1 cellular context compared by ENCODE assay signal in the genomic region with DNA sequence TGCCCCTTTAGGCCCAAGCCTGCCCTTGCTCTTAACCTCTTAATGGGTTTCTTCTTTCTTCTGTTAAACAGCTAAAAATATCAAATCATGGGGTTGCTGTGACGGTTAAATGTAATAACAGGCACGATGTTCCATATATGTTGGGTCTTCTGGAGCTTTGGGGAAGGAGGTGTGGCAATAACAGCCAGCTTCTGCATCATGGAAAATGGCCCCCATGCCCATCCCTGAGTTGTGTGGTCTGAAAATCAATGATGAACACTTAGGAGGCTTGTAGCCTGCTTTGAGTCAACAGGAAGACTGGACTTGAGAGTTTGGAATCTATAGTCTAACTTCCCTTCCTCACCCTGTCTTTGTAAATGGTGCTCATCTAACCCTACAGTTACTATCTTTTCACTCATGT.
TF ChIP-seq lines count a peak whose summit lies in the region.

No MANE protein-coding gene starts in this region.

TF ChIP-seq in GM23338, 12 proteins besides CTCF, POLR2A, EP300 and RAD21 (continued from another document):
- TF ChIP-seq, protein P1, sequence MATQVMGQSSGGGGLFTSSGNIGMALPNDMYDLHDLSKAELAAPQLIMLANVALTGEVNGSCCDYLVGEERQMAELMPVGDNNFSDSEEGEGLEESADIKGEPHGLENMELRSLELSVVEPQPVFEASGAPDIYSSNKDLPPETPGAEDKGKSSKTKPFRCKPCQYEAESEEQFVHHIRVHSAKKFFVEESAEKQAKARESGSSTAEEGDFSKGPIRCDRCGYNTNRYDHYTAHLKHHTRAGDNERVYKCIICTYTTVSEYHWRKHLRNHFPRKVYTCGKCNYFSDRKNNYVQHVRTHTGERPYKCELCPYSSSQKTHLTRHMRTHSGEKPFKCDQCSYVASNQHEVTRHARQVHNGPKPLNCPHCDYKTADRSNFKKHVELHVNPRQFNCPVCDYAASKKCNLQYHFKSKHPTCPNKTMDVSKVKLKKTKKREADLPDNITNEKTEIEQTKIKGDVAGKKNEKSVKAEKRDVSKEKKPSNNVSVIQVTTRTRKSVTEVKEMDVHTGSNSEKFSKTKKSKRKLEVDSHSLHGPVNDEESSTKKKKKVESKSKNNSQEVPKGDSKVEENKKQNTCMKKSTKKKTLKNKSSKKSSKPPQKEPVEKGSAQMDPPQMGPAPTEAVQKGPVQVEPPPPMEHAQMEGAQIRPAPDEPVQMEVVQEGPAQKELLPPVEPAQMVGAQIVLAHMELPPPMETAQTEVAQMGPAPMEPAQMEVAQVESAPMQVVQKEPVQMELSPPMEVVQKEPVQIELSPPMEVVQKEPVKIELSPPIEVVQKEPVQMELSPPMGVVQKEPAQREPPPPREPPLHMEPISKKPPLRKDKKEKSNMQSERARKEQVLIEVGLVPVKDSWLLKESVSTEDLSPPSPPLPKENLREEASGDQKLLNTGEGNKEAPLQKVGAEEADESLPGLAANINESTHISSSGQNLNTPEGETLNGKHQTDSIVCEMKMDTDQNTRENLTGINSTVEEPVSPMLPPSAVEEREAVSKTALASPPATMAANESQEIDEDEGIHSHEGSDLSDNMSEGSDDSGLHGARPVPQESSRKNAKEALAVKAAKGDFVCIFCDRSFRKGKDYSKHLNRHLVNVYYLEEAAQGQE (IDR thresholded peaks at IDR 0.05; ENCODE audit: unreplicated experiment): no peak
- TF ChIP-seq STAT1 (IDR thresholded peaks at IDR 0.05; ENCODE audit: unreplicated experiment) (no peak), EZH2 (IDR thresholded peaks at IDR 0.05; ENCODE audit: low read depth, unreplicated experiment) (no peak), EZH2phosphoT487 (IDR thresholded peaks at IDR 0.05; ENCODE audit: unreplicated experiment) (no peak), POLR2AphosphoS5 (IDR thresholded peaks at IDR 0.05; ENCODE audit: low read depth) (no peak), ZNF331 (CRISPR knock-in tag; IDR thresholded peaks at IDR 0.05; ENCODE audit: low read depth) (no peak), NANOG (IDR thresholded peaks at IDR 0.05; ENCODE audit: borderline replicate concordance) (no peak), CREB1 (CRISPR knock-in tag; IDR thresholded peaks at IDR 0.05; ENCODE audit: low read depth) (no peak)
- TF ChIP-seq, protein P2, sequence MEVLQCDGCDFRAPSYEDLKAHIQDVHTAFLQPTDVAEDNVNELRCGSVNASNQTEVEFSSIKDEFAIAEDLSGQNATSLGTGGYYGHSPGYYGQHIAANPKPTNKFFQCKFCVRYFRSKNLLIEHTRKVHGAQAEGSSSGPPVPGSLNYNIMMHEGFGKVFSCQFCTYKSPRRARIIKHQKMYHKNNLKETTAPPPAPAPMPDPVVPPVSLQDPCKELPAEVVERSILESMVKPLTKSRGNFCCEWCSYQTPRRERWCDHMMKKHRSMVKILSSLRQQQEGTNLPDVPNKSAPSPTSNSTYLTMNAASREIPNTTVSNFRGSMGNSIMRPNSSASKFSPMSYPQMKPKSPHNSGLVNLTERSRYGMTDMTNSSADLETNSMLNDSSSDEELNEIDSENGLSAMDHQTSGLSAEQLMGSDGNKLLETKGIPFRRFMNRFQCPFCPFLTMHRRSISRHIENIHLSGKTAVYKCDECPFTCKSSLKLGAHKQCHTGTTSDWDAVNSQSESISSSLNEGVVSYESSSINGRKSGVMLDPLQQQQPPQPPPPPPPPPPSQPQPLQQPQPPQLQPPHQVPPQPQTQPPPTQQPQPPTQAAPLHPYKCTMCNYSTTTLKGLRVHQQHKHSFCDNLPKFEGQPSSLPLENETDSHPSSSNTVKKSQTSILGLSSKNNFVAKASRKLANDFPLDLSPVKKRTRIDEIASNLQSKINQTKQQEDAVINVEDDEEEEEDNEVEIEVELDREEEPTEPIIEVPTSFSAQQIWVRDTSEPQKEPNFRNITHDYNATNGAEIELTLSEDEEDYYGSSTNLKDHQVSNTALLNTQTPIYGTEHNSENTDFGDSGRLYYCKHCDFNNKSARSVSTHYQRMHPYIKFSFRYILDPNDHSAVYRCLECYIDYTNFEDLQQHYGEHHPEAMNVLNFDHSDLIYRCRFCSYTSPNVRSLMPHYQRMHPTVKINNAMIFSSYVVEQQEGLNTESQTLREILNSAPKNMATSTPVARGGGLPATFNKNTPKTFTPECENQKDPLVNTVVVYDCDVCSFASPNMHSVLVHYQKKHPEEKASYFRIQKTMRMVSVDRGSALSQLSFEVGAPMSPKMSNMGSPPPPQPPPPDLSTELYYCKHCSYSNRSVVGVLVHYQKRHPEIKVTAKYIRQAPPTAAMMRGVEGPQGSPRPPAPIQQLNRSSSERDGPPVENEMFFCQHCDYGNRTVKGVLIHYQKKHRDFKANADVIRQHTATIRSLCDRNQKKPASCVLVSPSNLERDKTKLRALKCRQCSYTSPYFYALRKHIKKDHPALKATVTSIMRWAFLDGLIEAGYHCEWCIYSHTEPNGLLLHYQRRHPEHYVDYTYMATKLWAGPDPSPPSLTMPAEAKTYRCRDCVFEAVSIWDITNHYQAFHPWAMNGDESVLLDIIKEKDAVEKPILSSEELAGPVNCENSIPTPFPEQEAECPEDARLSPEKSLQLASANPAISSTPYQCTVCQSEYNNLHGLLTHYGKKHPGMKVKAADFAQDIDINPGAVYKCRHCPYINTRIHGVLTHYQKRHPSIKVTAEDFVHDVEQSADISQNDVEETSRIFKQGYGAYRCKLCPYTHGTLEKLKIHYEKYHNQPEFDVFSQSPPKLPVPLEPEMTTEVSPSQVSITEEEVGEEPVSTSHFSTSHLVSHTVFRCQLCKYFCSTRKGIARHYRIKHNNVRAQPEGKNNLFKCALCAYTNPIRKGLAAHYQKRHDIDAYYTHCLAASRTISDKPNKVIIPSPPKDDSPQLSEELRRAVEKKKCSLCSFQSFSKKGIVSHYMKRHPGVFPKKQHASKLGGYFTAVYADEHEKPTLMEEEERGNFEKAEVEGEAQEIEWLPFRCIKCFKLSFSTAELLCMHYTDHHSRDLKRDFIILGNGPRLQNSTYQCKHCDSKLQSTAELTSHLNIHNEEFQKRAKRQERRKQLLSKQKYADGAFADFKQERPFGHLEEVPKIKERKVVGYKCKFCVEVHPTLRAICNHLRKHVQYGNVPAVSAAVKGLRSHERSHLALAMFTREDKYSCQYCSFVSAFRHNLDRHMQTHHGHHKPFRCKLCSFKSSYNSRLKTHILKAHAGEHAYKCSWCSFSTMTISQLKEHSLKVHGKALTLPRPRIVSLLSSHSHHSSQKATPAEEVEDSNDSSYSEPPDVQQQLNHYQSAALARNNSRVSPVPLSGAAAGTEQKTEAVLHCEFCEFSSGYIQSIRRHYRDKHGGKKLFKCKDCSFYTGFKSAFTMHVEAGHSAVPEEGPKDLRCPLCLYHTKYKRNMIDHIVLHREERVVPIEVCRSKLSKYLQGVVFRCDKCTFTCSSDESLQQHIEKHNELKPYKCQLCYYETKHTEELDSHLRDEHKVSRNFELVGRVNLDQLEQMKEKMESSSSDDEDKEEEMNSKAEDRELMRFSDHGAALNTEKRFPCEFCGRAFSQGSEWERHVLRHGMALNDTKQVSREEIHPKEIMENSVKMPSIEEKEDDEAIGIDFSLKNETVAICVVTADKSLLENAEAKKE (CRISPR knock-in tag; IDR thresholded peaks at IDR 0.05): no peak
- TF ChIP-seq, protein P3, sequence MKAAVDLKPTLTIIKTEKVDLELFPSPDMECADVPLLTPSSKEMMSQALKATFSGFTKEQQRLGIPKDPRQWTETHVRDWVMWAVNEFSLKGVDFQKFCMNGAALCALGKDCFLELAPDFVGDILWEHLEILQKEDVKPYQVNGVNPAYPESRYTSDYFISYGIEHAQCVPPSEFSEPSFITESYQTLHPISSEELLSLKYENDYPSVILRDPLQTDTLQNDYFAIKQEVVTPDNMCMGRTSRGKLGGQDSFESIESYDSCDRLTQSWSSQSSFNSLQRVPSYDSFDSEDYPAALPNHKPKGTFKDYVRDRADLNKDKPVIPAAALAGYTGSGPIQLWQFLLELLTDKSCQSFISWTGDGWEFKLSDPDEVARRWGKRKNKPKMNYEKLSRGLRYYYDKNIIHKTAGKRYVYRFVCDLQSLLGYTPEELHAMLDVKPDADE (IDR thresholded peaks at IDR 0.05): no peak
